Comparison of ENCODE assay signal across 14 cellular contexts in genomic region chr5:16593013-16593412, GRCh38. TPM values are rescaled to one million over a fixed set of nuclear protein-coding genes. Genes with fewer than 3 reads are reported as not detected.
DNase-seq lines count a peak whose midpoint lies in the region; ATAC-seq and TF ChIP-seq lines count a peak whose summit lies in the region.
"Had no signal": no experiment of that assay in that cellular context is flagged by ENCODE, and none has a peak within 500 bp of the region (broad histone marks: within the 10 kb centered on the region; RNA-seq: fewer than 3 reads in every experiment).

No MANE protein-coding gene starts in this region.

- peak overlapping the region; percentile 69 for H3K27ac Mint-ChIP-seq in activated naive CD4-positive, alpha-beta T cell treated with anti-CD3 and anti-CD28 coated beads, Interleukin-2, amount 50 U/mL, for 24 hours
- no peak overlapping the region for H3K27ac Mint-ChIP-seq in activated naive CD4-positive, alpha-beta T cell treated with anti-CD3 and anti-CD28 coated beads, Interleukin-2, amount 10 ng/mL, durations not matched to agents 7 days and 5 days

- no peak overlapping the region for H3K4me3 ChIP-seq in upper lobe of right lung
- H3K4me3 ChIP-seq in ascending aorta = no peak overlapping the region
- H3K4me3 ChIP-seq: A549 had no signal

- H3K36me3 Mint-ChIP-seq in activated naive CD4-positive, alpha-beta T cell treated with anti-CD3 and anti-CD28 coated beads, Interleukin-2, amount 50 U/mL, for 24 hours = peaks cover 23% of the 10 kb centered on the region
- peaks cover 32% of the 10 kb centered on the region for H3K36me3 Mint-ChIP-seq in activated naive CD4-positive, alpha-beta T cell treated with anti-CD3 and anti-CD28 coated beads, Interleukin-2, amount 10 ng/mL, durations not matched to agents 7 days and 5 days

- H3K4me1 ChIP-seq in foreskin keratinocyte (no peaks in the 10 kb centered on the region), upper lobe of right lung (no peaks in the 10 kb centered on the region), ascending aorta (no peaks in the 10 kb centered on the region)
- H3K4me1 ChIP-seq: A549 had no signal

- no peak for TF ChIP-seq CTCF in foreskin keratinocyte (conservative IDR thresholded peaks at IDR 0.05)
- TF ChIP-seq CTCF in upper lobe of right lung (IDR thresholded peaks at IDR 0.05) = no peak
- TF ChIP-seq CTCF in ascending aorta (IDR thresholded peaks at IDR 0.05) = no peak

- ATAC-seq in foreskin keratinocyte (peak; percentile 19), upper lobe of right lung (peak; percentile 63)
- ATAC-seq: A549 had no signal

- H3K27me3 ChIP-seq in foreskin keratinocyte (no peaks in the 10 kb centered on the region), upper lobe of right lung (no peaks in the 10 kb centered on the region), ascending aorta (no peaks in the 10 kb centered on the region)

- DNase-seq in activated naive CD4-positive, alpha-beta T cell treated with anti-CD3 and anti-CD28 coated beads, Interleukin-2, amount 10 ng/mL, durations not matched to agents 7 days and 5 days = no peak
- peak; percentile 7 for DNase-seq in T1000 (lab: John Stamatoyannopoulos, UW)
- no peak for DNase-seq in foreskin keratinocyte
- DNase-seq in upper lobe of right lung = no peak
- DNase-seq in ascending aorta (ENCODE audit: low spot score in 2 of 2) = no peak
- DNase-seq in NCI-H1694 (lab: John Stamatoyannopoulos, UW) = no peak
- no peak for DNase-seq in GM19240 (ENCODE audit: insufficient read length, low spot score)
- DNase-seq: activated CD4-positive, alpha-beta T cell treated with anti-CD3 and anti-CD28 coated beads for 4 hours; activated naive CD4-positive, alpha-beta T cell treated with Interleukin-2 at 50 U/mL for 16 hours; DMS79; mesendoderm; NCI-H1048 had no signal

- intact Hi-C loops in upper lobe of right lung (cut with DNase I) = no loop called here
- intact Hi-C loops in ascending aorta (cut with DNase I) = no loop called here

- H3K4me1 Mint-ChIP-seq in activated naive CD4-positive, alpha-beta T cell treated with anti-CD3 and anti-CD28 coated beads, Interleukin-2, amount 50 U/mL, for 24 hours = peaks cover 87% of the 10 kb centered on the region
- no peaks in the 10 kb centered on the region for H3K4me1 Mint-ChIP-seq in activated naive CD4-positive, alpha-beta T cell treated with anti-CD3 and anti-CD28 coated beads, Interleukin-2, amount 10 ng/mL, durations not matched to agents 7 days and 5 days

- H3K36me3 ChIP-seq in upper lobe of right lung = no peaks in the 10 kb centered on the region
- no peaks in the 10 kb centered on the region for H3K36me3 ChIP-seq in ascending aorta

- H3K27me3 Mint-ChIP-seq in activated naive CD4-positive, alpha-beta T cell treated with anti-CD3 and anti-CD28 coated beads, Interleukin-2, amount 50 U/mL, for 24 hours = no peaks in the 10 kb centered on the region
- H3K27me3 Mint-ChIP-seq in activated naive CD4-positive, alpha-beta T cell treated with anti-CD3 and anti-CD28 coated beads, Interleukin-2, amount 10 ng/mL, durations not matched to agents 7 days and 5 days = no peaks in the 10 kb centered on the region

- H3K4me3 Mint-ChIP-seq in activated naive CD4-positive, alpha-beta T cell treated with anti-CD3 and anti-CD28 coated beads, Interleukin-2, amount 50 U/mL, for 24 hours = peak overlapping the region; percentile 47
- H3K4me3 Mint-ChIP-seq in activated naive CD4-positive, alpha-beta T cell treated with anti-CD3 and anti-CD28 coated beads, Interleukin-2, amount 10 ng/mL, durations not matched to agents 7 days and 5 days = no peak overlapping the region

- CTCF ChIA-PET in activated naive CD4-positive, alpha-beta T cell treated with anti-CD3 and anti-CD28 coated beads, Interleukin-2, amount 10 ng/mL, durations not matched to agents 7 days and 5 days (lab: Charles Lee) = no interaction called here

- no peak overlapping the region for H3K27ac ChIP-seq in foreskin keratinocyte
- no peak overlapping the region for H3K27ac ChIP-seq in upper lobe of right lung
- H3K27ac ChIP-seq in ascending aorta = no peak overlapping the region
- H3K27ac ChIP-seq: A549 had no signal

- no peaks in the 10 kb centered on the region for H3K9me3 ChIP-seq in upper lobe of right lung
- no peaks in the 10 kb centered on the region for H3K9me3 ChIP-seq in ascending aorta
- H3K9me3 ChIP-seq: A549 had no signal

- H3K9me3 Mint-ChIP-seq in activated naive CD4-positive, alpha-beta T cell treated with anti-CD3 and anti-CD28 coated beads, Interleukin-2, amount 50 U/mL, for 24 hours = no peaks in the 10 kb centered on the region
- no peaks in the 10 kb centered on the region for H3K9me3 Mint-ChIP-seq in activated naive CD4-positive, alpha-beta T cell treated with anti-CD3 and anti-CD28 coated beads, Interleukin-2, amount 10 ng/mL, durations not matched to agents 7 days and 5 days

RNA-seq across cellular contexts. Expression of gene RETREG1, which starts 23.8 kb away (rescaled TPM):
- 1.3 and 2.1 TPM in 2 replicates for total RNA-seq in foreskin keratinocyte
- polyA plus RNA-seq in foreskin keratinocyte = 0.66 and 1.0 TPM in 2 replicates
- total RNA-seq in upper lobe of right lung = 22.8 TPM
- 2.9 TPM for total RNA-seq in ascending aorta
